In the genomic region with DNA sequence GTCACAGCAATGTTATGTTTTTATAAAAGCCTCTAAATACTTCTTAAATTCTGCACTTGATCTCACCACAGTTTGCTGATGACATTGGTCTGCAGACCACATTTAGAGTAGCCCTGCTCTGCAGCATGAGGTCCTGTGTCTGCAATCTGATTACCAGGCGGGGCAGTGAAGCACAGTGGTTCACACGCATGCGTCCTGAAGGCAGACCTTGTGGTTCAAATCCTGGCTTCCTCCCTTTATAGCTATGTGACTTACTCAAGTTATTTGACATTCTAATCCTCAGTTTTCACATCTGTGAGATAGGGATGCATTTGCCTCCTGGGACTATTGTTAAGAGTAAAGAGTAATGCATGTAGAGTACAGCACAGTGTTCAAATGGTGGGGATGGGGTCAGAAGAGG, we compare ENCODE assay signal across 26 cellular contexts. TPM values are rescaled to one million over a fixed set of nuclear protein-coding genes. Genes with fewer than 3 reads are reported as not detected.
"Had no signal": no experiment of that assay in that cellular context is flagged by ENCODE, and none has a peak within 500 bp of the region (broad histone marks: within the 10 kb centered on the region; RNA-seq: fewer than 3 reads in every experiment).

No MANE protein-coding gene starts in this region.

- H3K27ac ChIP-seq: dorsolateral prefrontal cortex, gastrocnemius medialis, ovary, stomach, testis, tibial artery had no signal

- H3K9me3 Mint-ChIP-seq: naive thymus-derived CD4-positive, alpha-beta T cell; nephron progenitor cell; stimulated activated effector memory CD8-positive, alpha-beta T cell treated with anti-CD3 and anti-CD28 coated beads, Interleukin-12 subunit alpha, Interleukin-12 subunit beta, amount 100 ng/mL, for 72 hours; type B pancreatic cell had no signal

- H3K4me3 ChIP-seq: dorsolateral prefrontal cortex, gastrocnemius medialis, lung, ovary, smooth muscle cell, stomach, testis, tibial artery had no signal

- FAIRE-seq: colon, kidney had no signal

- H3K4me3 Mint-ChIP-seq: naive thymus-derived CD4-positive, alpha-beta T cell; nephron progenitor cell; stimulated activated effector memory CD8-positive, alpha-beta T cell treated with anti-CD3 and anti-CD28 coated beads, Interleukin-12 subunit alpha, Interleukin-12 subunit beta, amount 100 ng/mL, for 72 hours; type B pancreatic cell had no signal

- H3K27me3 ChIP-seq: dorsolateral prefrontal cortex, gastrocnemius medialis, ovary, stomach, testis, tibial artery had no signal

- H3K27me3 Mint-ChIP-seq: naive thymus-derived CD4-positive, alpha-beta T cell; type B pancreatic cell had no signal

- H3K4me1 ChIP-seq: gastrocnemius medialis, stomach, testis, tibial artery had no signal

- DNase-seq: dorsolateral prefrontal cortex; effector CD4-positive, alpha-beta T cell; gastrocnemius medialis; head of caudate nucleus; kidney; mesendoderm; midbrain; naive thymus-derived CD4-positive, alpha-beta T cell; nephron progenitor cell; nucleus accumbens; ovary; retina; stimulated activated CD4-positive, alpha-beta T cell treated with anti-CD3 and anti-CD28 coated beads, Interleukin-12 subunit alpha, Interleukin-12 subunit beta, amount 100 ng/mL, for 4 hours; stimulated activated CD4-positive, alpha-beta T cell treated with anti-CD3 and anti-CD28 coated beads, Interleukin-1b, Interleukin-23, amount 100 ng/mL, for 48 hours; stimulated activated CD4-positive, alpha-beta T cell treated with anti-CD3 and anti-CD28 coated beads, Interleukin-4, amount 100 ng/mL, for 24 hours; stimulated activated naive CD4-positive, alpha-beta T cell treated with Interleukin-2 at 50 U/mL for 16 hours; stomach; substantia nigra; testis; tibial artery had no signal

- ATAC-seq: left lobe of liver; naive thymus-derived CD4-positive, alpha-beta T cell had no signal

- H3K4me1 Mint-ChIP-seq: stimulated activated effector memory CD8-positive, alpha-beta T cell treated with anti-CD3 and anti-CD28 coated beads, Interleukin-12 subunit alpha, Interleukin-12 subunit beta, amount 100 ng/mL, for 72 hours had no signal

- H3K36me3 Mint-ChIP-seq: stimulated activated effector memory CD8-positive, alpha-beta T cell treated with anti-CD3 and anti-CD28 coated beads, Interleukin-12 subunit alpha, Interleukin-12 subunit beta, amount 100 ng/mL, for 72 hours had no signal

- H3K9me3 ChIP-seq: gastrocnemius medialis, ovary, stomach, testis, tibial artery had no signal

- H3K36me3 ChIP-seq: gastrocnemius medialis, ovary, tibial artery had no signal

- H3K27ac Mint-ChIP-seq: naive thymus-derived CD4-positive, alpha-beta T cell; stimulated activated effector memory CD8-positive, alpha-beta T cell treated with anti-CD3 and anti-CD28 coated beads, Interleukin-12 subunit alpha, Interleukin-12 subunit beta, amount 100 ng/mL, for 72 hours; type B pancreatic cell had no signal

RNA-seq across cellular contexts. Expression of a gene that starts 50.3 kb away (rescaled TPM):
- polyA plus RNA-seq: naive thymus-derived CD4-positive, alpha-beta T cell had no signal
